19 cellular contexts compared by ENCODE assay signal in genomic region chr11:37557990-37558389, GRCh38.
"Had no signal": no experiment of that assay in that cellular context is flagged by ENCODE, and none has a peak within 500 bp of the region (broad histone marks: within the 10 kb centered on the region; RNA-seq: fewer than 3 reads in every experiment).

No MANE protein-coding gene starts in this region.

- H3K4me1 ChIP-seq: esophagus muscularis mucosa, gastrocnemius medialis, heart right ventricle, left lung, lower lobe of right lung, right atrium auricular region, sigmoid colon had no signal

- H3K36me3 Mint-ChIP-seq: naive thymus-derived CD4-positive, alpha-beta T cell had no signal

- FAIRE-seq: endometrium, small intestine had no signal

- H3K27me3 Mint-ChIP-seq: naive thymus-derived CD4-positive, alpha-beta T cell had no signal

- ATAC-seq: left lung; lower lobe of right lung; naive thymus-derived CD4-positive, alpha-beta T cell had no signal

- H3K27ac Mint-ChIP-seq: naive thymus-derived CD4-positive, alpha-beta T cell had no signal

- DNase-seq: cortex of kidney; dorsolateral prefrontal cortex; effector CD8-positive, alpha-beta T cell; gastrocnemius medialis; heart right ventricle; islet precursor cell; left lung; lower lobe of right lung; naive thymus-derived CD4-positive, alpha-beta T cell; sigmoid colon; small intestine; stimulated activated CD4-positive, alpha-beta T cell treated with anti-CD3 and anti-CD28 coated beads, Interleukin-2, amount 100 ng/mL, for 48 hours; stimulated activated naive CD4-positive, alpha-beta T cell treated with Interleukin-2 at 50 U/mL for 16 hours; trophoblast cell had no signal

- H3K4me3 Mint-ChIP-seq: naive thymus-derived CD4-positive, alpha-beta T cell had no signal

- H3K4me3 ChIP-seq: dorsolateral prefrontal cortex, esophagus muscularis mucosa, gastrocnemius medialis, heart right ventricle, left lung, lower lobe of right lung, right atrium auricular region, sigmoid colon had no signal

- H3K36me3 ChIP-seq: esophagus muscularis mucosa, gastrocnemius medialis, heart right ventricle, left lung, lower lobe of right lung, neutrophil, right atrium auricular region, sigmoid colon had no signal

- H3K27ac ChIP-seq: dorsolateral prefrontal cortex, epithelial cell of prostate, esophagus muscularis mucosa, gastrocnemius medialis, left lung, lower lobe of right lung, neutrophil, right atrium auricular region, sigmoid colon had no signal

- H3K9me3 ChIP-seq: esophagus muscularis mucosa, gastrocnemius medialis, heart right ventricle, left lung, lower lobe of right lung, neutrophil, right atrium auricular region, sigmoid colon had no signal

- H3K27me3 ChIP-seq: dorsolateral prefrontal cortex, esophagus muscularis mucosa, gastrocnemius medialis, heart right ventricle, left lung, neutrophil, right atrium auricular region, sigmoid colon had no signal

- H3K4me1 Mint-ChIP-seq: naive thymus-derived CD4-positive, alpha-beta T cell had no signal
